20 cellular contexts compared by ENCODE assay signal in the genomic region with DNA sequence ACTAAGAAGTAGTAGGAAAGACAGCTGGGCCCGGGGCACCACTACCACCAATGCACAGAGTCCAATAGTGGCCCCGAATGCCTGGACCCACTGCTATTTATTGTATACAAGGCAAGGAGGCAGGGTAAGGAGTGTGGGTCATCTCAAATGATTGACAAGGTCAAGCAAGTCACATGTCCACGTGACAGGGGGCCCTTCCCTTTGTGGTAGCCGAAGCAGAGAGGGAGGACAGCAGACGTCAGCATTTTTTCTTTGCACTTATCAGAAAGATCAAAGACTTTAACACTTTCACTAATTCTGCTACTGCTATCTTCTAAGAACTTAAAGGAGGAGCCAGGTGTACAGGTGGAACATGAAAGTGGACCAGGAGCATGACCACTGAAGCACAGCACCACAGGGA.
"Had no signal": no experiment of that assay in that cellular context is flagged by ENCODE, and none has a peak within 500 bp of the region (broad histone marks: within the 10 kb centered on the region; RNA-seq: fewer than 3 reads in every experiment).

No MANE protein-coding gene starts in this region.

- H2AFZ ChIP-seq: hepatocyte had no signal

- H3K27ac ChIP-seq: coronary artery, hepatocyte, left ventricle myocardium inferior, lower lobe of right lung, sigmoid colon, skin epidermis, stomach had no signal

- H3K4me2 ChIP-seq: hepatocyte had no signal

- H3K27me3 ChIP-seq: hepatocyte, sigmoid colon, stomach had no signal

- H3K9me3 ChIP-seq: left ventricle myocardium inferior, lower lobe of right lung, sigmoid colon, stomach had no signal

- H3K9me3 Mint-ChIP-seq: natural killer cell treated with Interleukin-12 subunit alpha and Interleukin-12 subunit beta and Interleukin-15 and Interleukin-18, amount 100 ng/mL, for 72 hours; type B pancreatic cell had no signal

- DNase-seq: effector CD4-positive, alpha-beta T cell; foreskin melanocyte; kidney; left cardiac atrium; left ventricle myocardium inferior; lower lobe of right lung; mesenchymal stem cell; midbrain; occipital lobe; sigmoid colon; stimulated activated CD4-positive, alpha-beta T cell treated with anti-CD3 and anti-CD28 coated beads, Interleukin-2, amount 100 ng/mL, for 24 hours; stimulated activated CD4-positive, alpha-beta T cell treated with anti-CD3 and anti-CD28 coated beads, Interleukin-4, amount 100 ng/mL, for 4 hours; stimulated activated naive CD4-positive, alpha-beta T cell; stomach; substantia nigra had no signal

- ATAC-seq: left cardiac atrium; lower lobe of right lung; natural killer cell treated with Interleukin-12 subunit alpha and Interleukin-12 subunit beta and Interleukin-15 and Interleukin-18, amount 100 ng/mL, for 72 hours had no signal

- H3K27me3 Mint-ChIP-seq: natural killer cell treated with Interleukin-12 subunit alpha and Interleukin-12 subunit beta and Interleukin-15 and Interleukin-18, amount 100 ng/mL, for 72 hours; type B pancreatic cell had no signal

- H3K4me3 Mint-ChIP-seq: natural killer cell treated with Interleukin-12 subunit alpha and Interleukin-12 subunit beta and Interleukin-15 and Interleukin-18, amount 100 ng/mL, for 72 hours; type B pancreatic cell had no signal

- H3K4me3 ChIP-seq: coronary artery, hepatocyte, left ventricle myocardium inferior, lower lobe of right lung, sigmoid colon, skin epidermis, stomach had no signal

- H3K27ac Mint-ChIP-seq: natural killer cell treated with Interleukin-12 subunit alpha and Interleukin-12 subunit beta and Interleukin-15 and Interleukin-18, amount 100 ng/mL, for 72 hours; type B pancreatic cell had no signal
